14 cellular contexts compared by ENCODE assay signal in genomic region chr20:10985536-10985935, GRCh38.
A peak's percentile ranks its signal among the peaks of the same experiment; 100 is the strongest.
DNase-seq lines count a peak whose midpoint lies in the region; ATAC-seq and TF ChIP-seq lines count a peak whose summit lies in the region.
"Had no signal": no experiment of that assay in that cellular context is flagged by ENCODE, and none has a peak within 500 bp of the region (broad histone marks: within the 10 kb centered on the region; RNA-seq: fewer than 3 reads in every experiment).

No MANE protein-coding gene starts in this region.

- no peaks in the 10 kb centered on the region for H3K36me3 Mint-ChIP-seq in GM23338 (ENCODE audit: low read depth)
- H3K36me3 Mint-ChIP-seq: CD8-positive, alpha-beta T cell had no signal

- no peaks in the 10 kb centered on the region for H3K27me3 ChIP-seq in prostate gland (replicated peaks; ENCODE audit: insufficient read depth)
- no peaks in the 10 kb centered on the region for H3K27me3 ChIP-seq in GM23338 (ENCODE audit: insufficient read depth)
- H3K27me3 ChIP-seq: adrenal gland had no signal

- in situ Hi-C loops in Caki2 (cut with HindIII; ENCODE audit: low pct_unique_long_range_greater_than_20kb, low sequenced_read_pairs), result no loop called here

- 35% methylated on average over 1 of the region's 1 CpG for WGBS in prostate gland

- intact Hi-C loops in prostate gland (cut with DNase I), result loop anchor here (10.0 kb wide), 1 partner anchor 61 kb away; no protein-coding TSS in a partner anchor

- H3K79me2 ChIP-seq in GM23338 (replicated peaks; ENCODE audit: insufficient read depth), result no peaks in the 10 kb centered on the region

- no peak overlapping the region for H3K4me3 Mint-ChIP-seq in GM23338
- H3K4me3 Mint-ChIP-seq: CD8-positive, alpha-beta T cell had no signal

- no peak overlapping the region for H3K27ac Mint-ChIP-seq in GM23338
- H3K27ac Mint-ChIP-seq: CD8-positive, alpha-beta T cell had no signal

- no peaks in the 10 kb centered on the region for H3K9me3 ChIP-seq in prostate gland
- H3K9me3 ChIP-seq: adrenal gland had no signal

- TF ChIP-seq CTCF in prostate gland (IDR thresholded peaks at IDR 0.05), result no peak
- TF ChIP-seq CTCF in GM23338 (conservative IDR thresholded peaks at IDR 0.05; ENCODE audit: low read depth in 2 of 2), result no peak

- no peaks in the 10 kb centered on the region for H3K4me1 ChIP-seq in prostate gland (replicated peaks)
- peaks cover 13% of the 10 kb centered on the region; the same call in 1 of the 2 replicates for H3K4me1 ChIP-seq in GM23338 (ENCODE audit: insufficient read depth)

- peak; percentile 60 for DNase-seq in Caki2 (ENCODE audit: low read depth)
- peak; percentile 77 for DNase-seq in fibroblast of gingiva (ENCODE audit: low read depth)
- DNase-seq in prostate gland (ENCODE audit: low spot score), result no peak
- DNase-seq in activated naive CD4-positive, alpha-beta T cell (lab: John Stamatoyannopoulos, UW), result no peak
- no peak for DNase-seq in SHP77 treated with DMSO at 0.1 percent for 48 hours (lab: John Stamatoyannopoulos, UW)
- no peak for DNase-seq in GM23338 (ENCODE audit: low spot score)
- DNase-seq: adrenal gland; CD8-positive, alpha-beta T cell; NCI-H510A; occipital lobe; stimulated activated CD4-positive, alpha-beta T cell treated with anti-CD3 and anti-CD28 coated beads, Interleukin-2, amount 100 ng/mL, for 24 hours; stimulated activated naive CD4-positive, alpha-beta T cell treated with Interleukin-2 at 50 U/mL for 16 hours had no signal

- H3K27ac ChIP-seq in prostate gland (peak overlapping the region; percentile 8 to 33), GM23338 (ENCODE audit: low read depth) (no peak overlapping the region)

- no peaks in the 10 kb centered on the region for H3F3A ChIP-seq in GM23338 (replicated peaks; ENCODE audit: low read depth)

- no peak overlapping the region for H2AFZ ChIP-seq in GM23338

- H3K4me3 ChIP-seq in prostate gland (no peak overlapping the region), GM23338 (no peak overlapping the region)
- H3K4me3 ChIP-seq: adrenal gland had no signal

- H3K36me3 ChIP-seq in prostate gland (no peaks in the 10 kb centered on the region), GM23338 (ENCODE audit: insufficient read depth) (no peaks in the 10 kb centered on the region)
- H3K36me3 ChIP-seq: adrenal gland had no signal

- ATAC-seq in SK-N-SH treated with all-trans-retinoic acid at 6 μM for 48 hours (0 out of 3 replicates have a peak, but pooled peaks have one; percentile 17), GM23338 (no peak), HG02840 (IDR thresholded peaks at IDR 0.05; ENCODE audit: low FRiP score, unreplicated experiment) (no peak)
- ATAC-seq: CD8-positive, alpha-beta T cell had no signal

- no peak overlapping the region for H3K4me2 ChIP-seq in GM23338

- peaks cover 13% of the 10 kb centered on the region for H3K9me2 ChIP-seq in GM23338 (ENCODE audit: insufficient read depth)

- no peaks in the 10 kb centered on the region for H4K20me1 ChIP-seq in GM23338 (replicated peaks; ENCODE audit: insufficient read depth)

- no peak for TF ChIP-seq POLR2A in prostate gland (IDR thresholded peaks at IDR 0.05)

- no peaks in the 10 kb centered on the region for H3K9me3 Mint-ChIP-seq in GM23338
- H3K9me3 Mint-ChIP-seq: CD8-positive, alpha-beta T cell had no signal

- peaks cover 4% of the 10 kb centered on the region for H3K27me3 Mint-ChIP-seq in GM23338 (ENCODE audit: insufficient read depth, low read depth, poor library complexity)

- peaks cover 15% of the 10 kb centered on the region for H3K4me1 Mint-ChIP-seq in GM23338

TF ChIP-seq in SK-N-SH treated with all-trans-retinoic acid at 6 μM for 48 hours, 23 proteins besides CTCF, POLR2A, EP300 and RAD21:
- no peak for TF ChIP-seq BACH2 (CRISPR knock-in tag; IDR thresholded peaks at IDR 0.05; ENCODE audit: borderline replicate concordance)
- no peak for TF ChIP-seq SNAI2 (CRISPR knock-in tag; IDR thresholded peaks at IDR 0.05)
- no peak for TF ChIP-seq CSDC2 (CRISPR knock-in tag; IDR thresholded peaks at IDR 0.05)
- no peak for TF ChIP-seq ZFP30 (CRISPR knock-in tag; IDR thresholded peaks at IDR 0.05)
- no peak for TF ChIP-seq ZNF70 (CRISPR knock-in tag; IDR thresholded peaks at IDR 0.05)
- no peak for TF ChIP-seq ZNF565 (CRISPR knock-in tag; conservative IDR thresholded peaks at IDR 0.05; ENCODE audit: low read depth)
- peak; percentile 28; the same call in 1 of the 2 replicates for TF ChIP-seq TOX (CRISPR knock-in tag; IDR thresholded peaks at IDR 0.05; ENCODE audit: borderline replicate concordance)
- no peak for TF ChIP-seq ARNTL (CRISPR knock-in tag; IDR thresholded peaks at IDR 0.05; ENCODE audit: borderline replicate concordance, low read depth)
TF ChIP-seq in SK-N-SH treated with all-trans-retinoic acid at 6 μM for 48 hours: peak in this region for 1.

TF ChIP-seq in GM23338, 12 proteins besides CTCF, POLR2A, EP300 and RAD21 (continues in another document):
- TF ChIP-seq ETS1 (IDR thresholded peaks at IDR 0.05) (no peak), POLR2AphosphoS5 (IDR thresholded peaks at IDR 0.05; ENCODE audit: low read depth) (no peak), EZH2phosphoT487 (IDR thresholded peaks at IDR 0.05; ENCODE audit: unreplicated experiment) (no peak), JUNB (IDR thresholded peaks at IDR 0.05; ENCODE audit: unreplicated experiment) (no peak), NANOG (IDR thresholded peaks at IDR 0.05; ENCODE audit: borderline replicate concordance) (no peak), ZNF331 (CRISPR knock-in tag; IDR thresholded peaks at IDR 0.05; ENCODE audit: low read depth) (no peak), STAT1 (IDR thresholded peaks at IDR 0.05; ENCODE audit: unreplicated experiment) (no peak), REST (IDR thresholded peaks at IDR 0.05; ENCODE audit: unreplicated experiment) (no peak), EZH2 (IDR thresholded peaks at IDR 0.05; ENCODE audit: low read depth, unreplicated experiment) (no peak), CREB1 (CRISPR knock-in tag; IDR thresholded peaks at IDR 0.05; ENCODE audit: low read depth) (no peak), ZNF114 (CRISPR knock-in tag; IDR thresholded peaks at IDR 0.05) (no peak)

Comparison
In these comparisons a context has a peak if more than half of its experiments do, and no peak if none do; other contexts are left out.
1. DNase-seq: peak in Caki2 (single experiment) and fibroblast of gingiva (single experiment); none in prostate gland (single experiment), activated naive CD4-positive, alpha-beta T cell (0 of 4), SHP77 treated with DMSO at 0.1 percent for 48 hours (single experiment) and GM23338 (single experiment).